25 cellular contexts compared by ENCODE assay signal in the genomic region with DNA sequence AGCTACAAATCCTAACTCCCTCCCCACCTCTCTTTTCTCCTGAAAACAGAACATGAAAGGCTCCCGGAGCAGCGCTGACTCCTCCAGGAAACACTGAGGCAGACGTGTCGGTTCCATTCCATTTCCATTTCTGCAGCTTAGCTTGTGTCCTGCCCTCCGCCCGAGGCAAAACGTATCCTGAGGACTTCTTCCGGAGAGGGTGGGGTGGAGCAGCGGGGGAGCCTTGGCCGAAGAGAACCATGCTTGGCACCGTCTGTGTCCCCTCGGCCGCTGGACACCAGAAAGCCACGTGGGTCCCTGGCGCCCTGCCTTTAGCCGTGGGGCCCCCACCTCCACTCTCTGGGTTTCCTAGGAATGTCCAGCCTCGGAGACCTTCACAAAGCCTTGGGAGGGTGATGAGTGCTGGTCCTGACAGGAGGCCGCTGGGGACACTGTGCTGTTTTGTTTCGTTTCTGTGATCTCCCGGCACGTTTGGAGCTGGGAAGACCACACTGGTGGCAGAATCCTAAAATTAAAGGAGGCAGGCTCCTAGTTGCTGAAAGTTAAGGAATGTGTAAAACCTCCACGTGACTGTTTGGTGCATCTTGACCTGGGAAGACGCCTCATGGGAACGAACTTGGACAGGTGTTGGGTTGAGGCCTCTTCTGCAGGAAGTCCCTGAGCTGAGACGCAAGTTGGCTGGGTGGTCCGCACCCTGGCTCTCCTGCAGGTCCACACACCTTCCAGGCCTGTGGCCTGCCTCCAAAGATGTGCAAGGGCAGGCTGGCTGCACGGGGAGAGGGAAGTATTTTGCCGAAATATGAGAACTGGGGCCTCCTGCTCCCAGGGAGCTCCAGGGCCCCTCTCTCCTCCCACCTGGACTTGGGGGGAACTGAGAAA. TPM values are rescaled to one million over a fixed set of nuclear protein-coding genes. Genes with fewer than 3 reads are reported as not detected.
A peak's percentile ranks its signal among the peaks of the same experiment; 100 is the strongest.
DNase-seq lines count a peak whose midpoint lies in the region; ATAC-seq and TF ChIP-seq lines count a peak whose summit lies in the region.
"Had no signal": no experiment of that assay in that cellular context is flagged by ENCODE, and none has a peak within 500 bp of the region (broad histone marks: within the 10 kb centered on the region; RNA-seq: fewer than 3 reads in every experiment).

No MANE protein-coding gene starts in this region.

- peak overlapping the region; percentile 25 for H3K27ac Mint-ChIP-seq in activated CD4-positive, alpha-beta memory T cell treated with anti-CD3 and anti-CD28 coated beads for 36 hours
- no peak overlapping the region for H3K27ac Mint-ChIP-seq in activated CD4-positive, alpha-beta memory T cell treated with anti-CD3 and anti-CD28 coated beads, Interleukin-2, amount 10 ng/mL, durations not matched to agents 7 days and 5 days
- H3K27ac Mint-ChIP-seq in activated T-helper 17 cell treated with anti-CD3 and anti-CD28 coated beads, Interleukin-2, amount 50 U/mL, for 72 hours = peak overlapping the region; percentile 52
- H3K27ac Mint-ChIP-seq: activated naive CD8-positive, alpha-beta T cell treated with anti-CD3 and anti-CD28 coated beads, Interleukin-2, amount 50 U/mL, for 24 hours; activated T-helper 2 cell treated with anti-CD3 and anti-CD28 coated beads, Interferon-gamma antibody, Interleukin-2, Interleukin-4, amounts not matched to agents 10 μg/mL and 5 μg/mL and 100 μg/mL, durations not matched to agents 14 hours and 24 hours and 36 hours; IgD-negative memory B cell; mesothelial cell of epicardium; progenitor cell of endocrine pancreas had no signal

- no peaks in the 10 kb centered on the region for H3K4me1 ChIP-seq in spleen
- H3K4me1 ChIP-seq: foreskin keratinocyte, stomach, upper lobe of right lung had no signal

- H3K9me3 Mint-ChIP-seq in activated CD4-positive, alpha-beta memory T cell treated with anti-CD3 and anti-CD28 coated beads for 36 hours = no peaks in the 10 kb centered on the region
- no peaks in the 10 kb centered on the region for H3K9me3 Mint-ChIP-seq in activated CD4-positive, alpha-beta memory T cell treated with anti-CD3 and anti-CD28 coated beads, Interleukin-2, amount 10 ng/mL, durations not matched to agents 7 days and 5 days
- no peaks in the 10 kb centered on the region for H3K9me3 Mint-ChIP-seq in activated T-helper 17 cell treated with anti-CD3 and anti-CD28 coated beads, Interleukin-2, amount 50 U/mL, for 72 hours
- H3K9me3 Mint-ChIP-seq: activated naive CD8-positive, alpha-beta T cell treated with anti-CD3 and anti-CD28 coated beads, Interleukin-2, amount 50 U/mL, for 24 hours; activated T-helper 2 cell treated with anti-CD3 and anti-CD28 coated beads, Interferon-gamma antibody, Interleukin-2, Interleukin-4, amounts not matched to agents 10 μg/mL and 5 μg/mL and 100 μg/mL, durations not matched to agents 14 hours and 24 hours and 36 hours; IgD-negative memory B cell; mesothelial cell of epicardium; nephron had no signal

- in situ Hi-C loops in KBM-7 (cut with MboI; ENCODE audit: low pct_unique_long_range_greater_than_20kb, low sequenced_read_pairs) = no loop called here

- whole genome bisulfite sequencing in spleen, 5 donors = 86 to 93% (median 86%) methylated on average over 28 of the region's 28 CpGs

- H3K4me1 Mint-ChIP-seq in activated CD4-positive, alpha-beta memory T cell treated with anti-CD3 and anti-CD28 coated beads for 36 hours (ENCODE audit: low read depth) = peaks cover 5% of the 10 kb centered on the region
- H3K4me1 Mint-ChIP-seq in activated CD4-positive, alpha-beta memory T cell treated with anti-CD3 and anti-CD28 coated beads, Interleukin-2, amount 10 ng/mL, durations not matched to agents 7 days and 5 days = peaks cover 6% of the 10 kb centered on the region
- peaks cover 18% of the 10 kb centered on the region for H3K4me1 Mint-ChIP-seq in activated T-helper 17 cell treated with anti-CD3 and anti-CD28 coated beads, Interleukin-2, amount 50 U/mL, for 72 hours
- H3K4me1 Mint-ChIP-seq: mesothelial cell of epicardium had no signal

- H3K4me3 ChIP-seq in spleen = no peak overlapping the region
- H3K4me3 ChIP-seq: MG63, stomach, upper lobe of right lung had no signal

- CTCF ChIA-PET in activated CD4-positive, alpha-beta memory T cell treated with anti-CD3 and anti-CD28 coated beads for 36 hours (lab: Charles Lee) = no interaction called here
- CTCF ChIA-PET in activated CD4-positive, alpha-beta memory T cell treated with anti-CD3 and anti-CD28 coated beads, Interleukin-2, amount 10 ng/mL, durations not matched to agents 7 days and 5 days (lab: Charles Lee) = interaction anchor here (0.9 kb wide), 1 partner anchor 169 kb away, joined by 3 read pairs; no protein-coding TSS in a partner anchor

- no peaks in the 10 kb centered on the region for H3K27me3 ChIP-seq in spleen (replicated peaks in 1 of 7)
- H3K27me3 ChIP-seq: foreskin keratinocyte, MG63, stomach, upper lobe of right lung had no signal

- H3K4me3 Mint-ChIP-seq in activated CD4-positive, alpha-beta memory T cell treated with anti-CD3 and anti-CD28 coated beads for 36 hours = no peak overlapping the region
- no peak overlapping the region for H3K4me3 Mint-ChIP-seq in activated CD4-positive, alpha-beta memory T cell treated with anti-CD3 and anti-CD28 coated beads, Interleukin-2, amount 10 ng/mL, durations not matched to agents 7 days and 5 days
- no peak overlapping the region for H3K4me3 Mint-ChIP-seq in activated T-helper 17 cell treated with anti-CD3 and anti-CD28 coated beads, Interleukin-2, amount 50 U/mL, for 72 hours
- H3K4me3 Mint-ChIP-seq: activated naive CD8-positive, alpha-beta T cell treated with anti-CD3 and anti-CD28 coated beads, Interleukin-2, amount 50 U/mL, for 24 hours; IgD-negative memory B cell; mesothelial cell of epicardium; nephron had no signal

- H3K36me3 Mint-ChIP-seq in activated CD4-positive, alpha-beta memory T cell treated with anti-CD3 and anti-CD28 coated beads for 36 hours = peaks cover 61% of the 10 kb centered on the region
- peaks cover 65% of the 10 kb centered on the region for H3K36me3 Mint-ChIP-seq in activated CD4-positive, alpha-beta memory T cell treated with anti-CD3 and anti-CD28 coated beads, Interleukin-2, amount 10 ng/mL, durations not matched to agents 7 days and 5 days (ENCODE audit: low read depth)
- peaks cover 93% of the 10 kb centered on the region for H3K36me3 Mint-ChIP-seq in activated T-helper 17 cell treated with anti-CD3 and anti-CD28 coated beads, Interleukin-2, amount 50 U/mL, for 72 hours (ENCODE audit: low read depth)

- intact Hi-C loops in activated CD4-positive, alpha-beta memory T cell treated with anti-CD3 and anti-CD28 coated beads for 36 hours (cut with micrococcal nuclease) = no loop called here
- intact Hi-C loops in spleen (cut with DNase I; ENCODE audit: low total_unique reads) = no loop called here

- peak overlapping the region in 1 of 8 donors; percentile 24 for H3K27ac ChIP-seq in spleen
- H3K27ac ChIP-seq: foreskin keratinocyte, stomach, upper lobe of right lung had no signal

- peaks cover 0 to 96% (median 82%) of the 10 kb centered on the region in 6 donors for H3K36me3 ChIP-seq in spleen

- no peaks in the 10 kb centered on the region for H3K9me3 ChIP-seq in spleen
- H3K9me3 ChIP-seq: MG63, stomach, upper lobe of right lung had no signal

- POLR2A ChIA-PET in activated CD4-positive, alpha-beta memory T cell treated with anti-CD3 and anti-CD28 coated beads for 36 hours (lab: Charles Lee) = no interaction called here
- POLR2A ChIA-PET in activated CD4-positive, alpha-beta memory T cell treated with anti-CD3 and anti-CD28 coated beads, Interleukin-2, amount 10 ng/mL, durations not matched to agents 7 days and 5 days (lab: Charles Lee) = interaction anchor here (0.7 kb wide), 1 partner anchor 16 kb away, joined by 3 read pairs; no protein-coding TSS in a partner anchor

- no peak for DNase-seq in activated CD4-positive, alpha-beta memory T cell treated with anti-CD3 and anti-CD28 coated beads for 36 hours
- no peak for DNase-seq in activated CD4-positive, alpha-beta memory T cell treated with anti-CD3 and anti-CD28 coated beads, Interleukin-2, amount 10 ng/mL, durations not matched to agents 7 days and 5 days
- peak in 30 of 51 donors; percentile 15 to 82 (median 54) for DNase-seq in hypothalamus (lab: John Stamatoyannopoulos, UW)
- peak; percentile 47 for DNase-seq in spleen
- no peak for DNase-seq in KBM-7
- no peak for DNase-seq in GDM1 (lab: John Stamatoyannopoulos, UW)
- DNase-seq: activated CD4-positive, CD25-positive, alpha-beta regulatory T cell treated with anti-CD3 and anti-CD28 coated beads, Interleukin-2, amount 50 U/mL, for 72 hours; activated naive CD8-positive, alpha-beta T cell treated with anti-CD3 and anti-CD28 coated beads, Interleukin-2, amount 50 U/mL, for 24 hours; erythroblast; foreskin keratinocyte; left cardiac atrium; MG63; NCI-H1417 treated with DMSO at 0.1 percent for 48 hours; NCI-H2171; NCI-H69; stomach; SW 1271; upper lobe of right lung had no signal

- TF ChIP-seq CTCF in spleen (IDR thresholded peaks at IDR 0.05 in 8 of 11, conservative IDR thresholded peaks at IDR 0.05 in 3 of 11) = no peak

- ATAC-seq in activated T-helper 17 cell treated with anti-CD3 and anti-CD28 coated beads, Interleukin-2, amount 50 U/mL, for 72 hours (replicated peaks) = no peak
- ATAC-seq in HG02852 (IDR thresholded peaks at IDR 0.05; ENCODE audit: unreplicated experiment) = no peak
- ATAC-seq: activated naive CD8-positive, alpha-beta T cell treated with anti-CD3 and anti-CD28 coated beads, Interleukin-2, amount 50 U/mL, for 24 hours; foreskin keratinocyte; upper lobe of right lung had no signal

- H3K27me3 Mint-ChIP-seq in activated CD4-positive, alpha-beta memory T cell treated with anti-CD3 and anti-CD28 coated beads for 36 hours = no peaks in the 10 kb centered on the region
- H3K27me3 Mint-ChIP-seq in activated CD4-positive, alpha-beta memory T cell treated with anti-CD3 and anti-CD28 coated beads, Interleukin-2, amount 10 ng/mL, durations not matched to agents 7 days and 5 days = no peaks in the 10 kb centered on the region
- H3K27me3 Mint-ChIP-seq in activated T-helper 17 cell treated with anti-CD3 and anti-CD28 coated beads, Interleukin-2, amount 50 U/mL, for 72 hours = no peaks in the 10 kb centered on the region
- H3K27me3 Mint-ChIP-seq: activated naive CD8-positive, alpha-beta T cell treated with anti-CD3 and anti-CD28 coated beads, Interleukin-2, amount 50 U/mL, for 24 hours; IgD-negative memory B cell; progenitor cell of endocrine pancreas had no signal

- no peak for TF ChIP-seq POLR2A in spleen (IDR thresholded peaks at IDR 0.05)

RNA-seq across cellular contexts. Expression of a gene that starts 30.4 kb away (rescaled TPM):
- 10 to 100 TPM; 70.6 to 76.4 TPM for total RNA-seq in activated CD4-positive, alpha-beta memory T cell treated with anti-CD3 and anti-CD28 coated beads for 36 hours
- 10 to 100 TPM; 66.8 to 69.4 TPM for total RNA-seq in activated CD4-positive, alpha-beta memory T cell treated with anti-CD3 and anti-CD28 coated beads, Interleukin-2, amount 10 ng/mL, durations not matched to agents 7 days and 5 days
- total RNA-seq in activated T-helper 17 cell treated with anti-CD3 and anti-CD28 coated beads, Interleukin-2, amount 50 U/mL, for 72 hours = 100 to 1,000 TPM; 157 to 310 TPM
- total RNA-seq in spleen = 100 to 1,000 TPM in 5 of 7 donors, 10 to 100 TPM in 2; 74.2 to 227 (median 145) TPM
- 10 to 100 TPM in 1 of 3 donors, 1 to 10 TPM in 2; 6.3 to 20.9 (median 8.8) TPM for polyA plus RNA-seq in spleen

Comparison
In these comparisons a context has a peak if more than half of its experiments do, and no peak if none do; other contexts are left out.
1. DNase-seq: peak in hypothalamus (30 of 51) and spleen (single experiment); none in activated CD4-positive, alpha-beta memory T cell treated with anti-CD3 and anti-CD28 coated beads for 36 hours (single experiment), activated CD4-positive, alpha-beta memory T cell treated with anti-CD3 and anti-CD28 coated beads, Interleukin-2, amount 10 ng/mL, durations not matched to agents 7 days and 5 days (single experiment), KBM-7 (single experiment) and GDM1 (single experiment).